ENCODE assay signal across 8 cellular contexts in genomic region chr3:177589921-177590336, GRCh38.
DNase-seq lines count a peak whose midpoint lies in the region; ATAC-seq and TF ChIP-seq lines count a peak whose summit lies in the region.

No MANE protein-coding gene starts in this region.

- H3K27me3 ChIP-seq in tibial artery (no peaks in the 10 kb centered on the region), colonic mucosa (no peaks in the 10 kb centered on the region)

- no peak overlapping the region for H3K4me3 ChIP-seq in tibial artery
- no peak overlapping the region for H3K4me3 ChIP-seq in colonic mucosa

- DNase-seq in COLO668 (lab: John Stamatoyannopoulos, UW; ENCODE audit: unreplicated experiment) (peak; percentile 16), RPMI7951 (ENCODE audit: low read depth) (peak; percentile 97), glomerular visceral epithelial cell (ENCODE audit: extremely low spot score) (peak; percentile 85), NCI-H1694 treated with DMSO at 0.1 percent for 48 hours (lab: John Stamatoyannopoulos, UW) (no peak), tibial artery (no peak), colonic mucosa (no peak)

- no peak overlapping the region for H3K9ac ChIP-seq in colonic mucosa (ENCODE audit: low read depth in 2 of 2, low read length in 2 of 2)

- H3K9me3 ChIP-seq in tibial artery (no peaks in the 10 kb centered on the region), colonic mucosa (no peaks in the 10 kb centered on the region)

- H3K4me1 ChIP-seq in tibial artery (peaks cover 0 to 34% (median 5%) of the 10 kb centered on the region in 4 donors), colonic mucosa (no peaks in the 10 kb centered on the region)

- TF ChIP-seq CTCF in tibial artery (IDR thresholded peaks at IDR 0.05) (no peak), colonic mucosa (IDR thresholded peaks at IDR 0.05) (no peak)

- H3K36me3 ChIP-seq in tibial artery: no peaks in the 10 kb centered on the region
- no peaks in the 10 kb centered on the region for H3K36me3 ChIP-seq in colonic mucosa

- ATAC-seq in GM19455 (IDR thresholded peaks at IDR 0.05; ENCODE audit: unreplicated experiment) (peak; percentile 58), HG03378 (IDR thresholded peaks at IDR 0.05; ENCODE audit: unreplicated experiment) (peak; percentile 82)

- intact Hi-C loops in tibial artery (cut with DNase I; ENCODE audit: low total_unique reads) (loop anchor here (10.0 kb wide), 1 partner anchor 395 kb away; the partner anchor contains the start of gene TBL1XR1), colonic mucosa (cut with DNase I) (no loop called here)

- H3K27ac ChIP-seq in tibial artery (peak overlapping the region in 1 of 2 donors; percentile 46), colonic mucosa (no peak overlapping the region)

Comparison
In these comparisons a context has a peak if more than half of its experiments do, and no peak if none do; other contexts are left out.
1. DNase-seq: peak in COLO668 (single experiment), RPMI7951 (single experiment) and glomerular visceral epithelial cell (single experiment); none in NCI-H1694 treated with DMSO at 0.1 percent for 48 hours (single experiment), tibial artery (0 of 2) and colonic mucosa (single experiment).